In genomic region chr5:113293068-113293571, GRCh38 we compare ENCODE assay signal across 7 cellular contexts.
DNase-seq lines count a peak whose midpoint lies in the region; ATAC-seq and TF ChIP-seq lines count a peak whose summit lies in the region.

No MANE protein-coding gene starts in this region.

- CTCF ChIA-PET in A673 (lab: Charles Lee), result no interaction called here

- intact Hi-C loops in left ventricle myocardium superior (cut with micrococcal nuclease) (loop anchor here (10.0 kb wide), 1 partner anchor 88 kb away; no protein-coding TSS in a partner anchor), A673 (cut with micrococcal nuclease; ENCODE audit: unreplicated experiment) (no loop called here)

- peak overlapping the region; percentile 90 for H3K4me3 ChIP-seq in HUES6 (ENCODE audit: low read depth, low read length)
- peak overlapping the region; percentile 87 for H3K4me3 ChIP-seq in WI38 (ENCODE audit: low read depth, low read length)
- peak overlapping the region; percentile 67 to 97 (median 83) for H3K4me3 ChIP-seq in skeletal muscle tissue (ENCODE audit: low read length in 3 of 3)
- H3K4me3 ChIP-seq in A673 (ENCODE audit: low read depth, low read length, poor library complexity, severe bottlenecking), result no peak overlapping the region

- H3K9me3 ChIP-seq in HUES6 (ENCODE audit: control insufficient read depth, insufficient read depth, low read depth, low read length) (no peaks in the 10 kb centered on the region), skeletal muscle tissue (ENCODE audit: control insufficient read depth in 3 of 3, low read length in 3 of 3) (no peaks in the 10 kb centered on the region), A673 (ENCODE audit: low read depth, low read length, poor library complexity, severe bottlenecking) (no peaks in the 10 kb centered on the region)

- POLR2A ChIA-PET in A673 (lab: Charles Lee; ENCODE audit: low non-redundant PET), result no interaction called here

- peak; percentile 2 for ATAC-seq in left ventricle myocardium superior

- DNase-seq in left ventricle myocardium superior (no peak), occipital lobe (lab: John Stamatoyannopoulos, UW) (no peak), A673 (ENCODE audit: low spot score) (no peak)
- no peak for DNase-seq in stimulated activated CD4-positive, alpha-beta T cell treated with anti-CD3 and anti-CD28 coated beads, Interleukin-4, amount 100 ng/mL, for 4 hours

- H3K9ac ChIP-seq in HUES6 (ENCODE audit: low read length), result peak overlapping the region; percentile 78
- peak overlapping the region; percentile 50 to 87 (median 81) for H3K9ac ChIP-seq in skeletal muscle tissue (ENCODE audit: low read depth in 1 of 3, low read length in 3 of 3)

- H3K36me3 ChIP-seq in HUES6 (ENCODE audit: control insufficient read depth, insufficient read depth, low read length) (no peaks in the 10 kb centered on the region), skeletal muscle tissue (ENCODE audit: control insufficient read depth in 3 of 3, insufficient read depth in 3 of 3, low read length in 3 of 3) (no peaks in the 10 kb centered on the region), A673 (ENCODE audit: insufficient read depth, low read length, poor library complexity, severe bottlenecking) (no peaks in the 10 kb centered on the region)

- H3K27ac ChIP-seq in HUES6 (ENCODE audit: low read depth, low read length) (peak overlapping the region; percentile 11; the same call in 1 of the 2 replicates), skeletal muscle tissue (ENCODE audit: low read depth, low read length) (no peak overlapping the region), A673 (ENCODE audit: low read depth, low read length, poor library complexity, severe bottlenecking) (no peak overlapping the region)

- peaks cover 51% of the 10 kb centered on the region for H3K4me1 ChIP-seq in HUES6 (ENCODE audit: control insufficient read depth, insufficient read depth, low read length)
- H3K4me1 ChIP-seq in skeletal muscle tissue (ENCODE audit: control insufficient read depth in 3 of 3, insufficient read depth in 3 of 3, low read length in 3 of 3), result peaks cover 8 to 15% (median 15%) of the 10 kb centered on the region in 3 donors
- peaks cover 6% of the 10 kb centered on the region for H3K4me1 ChIP-seq in A673 (ENCODE audit: insufficient read depth, low read length, poor library complexity, severe bottlenecking)

- TF ChIP-seq CTCF in WI38 (IDR thresholded peaks at IDR 0.05; ENCODE audit: low read depth, low read length) (no peak), A673 (conservative IDR thresholded peaks at IDR 0.05; ENCODE audit: low read depth, low read length) (no peak)

- no peaks in the 10 kb centered on the region; the same call in 1 of the 2 replicates for H3K27me3 ChIP-seq in HUES6 (ENCODE audit: control insufficient read depth, insufficient read depth, low read length)
- H3K27me3 ChIP-seq in skeletal muscle tissue (ENCODE audit: control insufficient read depth in 3 of 3, insufficient read depth in 3 of 3, low read length in 3 of 3), result peaks cover 0 to 10% (median 0%) of the 10 kb centered on the region in 3 donors
- H3K27me3 ChIP-seq in A673 (replicated peaks; ENCODE audit: insufficient read depth, low read depth, low read length, poor library complexity), result peaks cover 63% of the 10 kb centered on the region

- no TSS peak for BruUV-seq in A673 (replicated peaks; lab: Mats Ljungman, UMichigan)
